19 cellular contexts compared by ENCODE assay signal in the genomic region with DNA sequence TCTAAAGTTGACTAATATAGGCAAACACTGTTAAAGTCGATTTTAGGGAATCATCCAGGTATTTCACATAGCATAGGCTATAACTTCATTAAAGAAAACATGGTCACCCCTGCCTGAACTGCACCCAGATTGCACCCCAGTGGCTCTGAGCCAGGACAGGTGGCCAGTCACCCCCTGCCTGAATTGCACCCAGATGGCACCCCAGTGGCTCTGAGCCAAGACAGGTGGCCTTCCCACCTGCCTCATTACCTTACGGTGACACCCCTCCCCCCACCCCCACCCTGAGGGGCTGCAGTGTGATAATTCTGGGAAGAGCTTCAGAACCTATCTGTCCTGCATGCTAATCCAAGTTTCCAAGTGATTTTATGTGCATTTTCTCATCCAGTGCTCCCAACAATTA.
"Had no signal": no experiment of that assay in that cellular context is flagged by ENCODE, and none has a peak within 500 bp of the region (broad histone marks: within the 10 kb centered on the region; RNA-seq: fewer than 3 reads in every experiment).

No MANE protein-coding gene starts in this region.

- DNase-seq: activated B cell treated with CpG ODN at 0.5 μM for 24 hours; activated CD4-positive, alpha-beta T cell treated with anti-CD3 and anti-CD28 coated beads for 1 hour; activated CD8-positive, alpha-beta memory T cell treated with anti-CD3 and anti-CD28 coated beads, Interleukin-2, amount 50 U/mL, for 4 hours; activated CD8-positive, alpha-beta T cell treated with anti-CD3 and anti-CD28 coated beads for 36 hours; activated gamma-delta T cell treated with Interleukin-2 at 50 U/mL for 16 hours; activated naive CD4-positive, alpha-beta T cell treated with anti-CD3 and anti-CD28 coated beads, Interleukin-2, amount 10 ng/mL, durations not matched to agents 7 days and 5 days; activated naive CD8-positive, alpha-beta T cell treated with anti-CD3 and anti-CD28 coated beads for 36 hours; activated T-cell treated with anti-CD3 and anti-CD28 coated beads, Interleukin-2, amount 50 U/mL, for 72 hours; brain microvascular endothelial cell; cerebellar nuclear complex; Kasumi-1; KBM-7; NCI-H2029; NCI-H226; NCI-H526; T-cell; T-helper 2 cell; T1000 had no signal

- ATAC-seq: activated CD8-positive, alpha-beta T cell treated with anti-CD3 and anti-CD28 coated beads for 36 hours; activated T-cell treated with anti-CD3 and anti-CD28 coated beads, Interleukin-2, amount 50 U/mL, for 72 hours; Right ventricle myocardium inferior; T-cell had no signal
